ENCODE assay signal across 15 cellular contexts in genomic region chr2:182066439-182067061, GRCh38.
A peak's percentile ranks its signal among the peaks of the same experiment; 100 is the strongest.
DNase-seq lines count a peak whose midpoint lies in the region; ATAC-seq, FAIRE-seq and TF ChIP-seq lines count a peak whose summit lies in the region.
"Had no signal": no experiment of that assay in that cellular context is flagged by ENCODE, and none has a peak within 500 bp of the region (broad histone marks: within the 10 kb centered on the region; RNA-seq: fewer than 3 reads in every experiment).

No MANE protein-coding gene starts in this region.

- DNase-seq in EH (ENCODE audit: low read depth) (peak; percentile 93), NCI-H226 (peak; percentile 85), endothelial cell of umbilical vein (ENCODE audit: low read depth, low spot score) (peak; percentile 91), osteocyte (ENCODE audit: extremely low spot score, unreplicated experiment) (no peak), SHP77 (lab: John Stamatoyannopoulos, UW) (no peak), G401 (ENCODE audit: low spot score) (no peak), NCI-H446 (lab: John Stamatoyannopoulos, UW) (no peak)
- DNase-seq: activated T-cell treated with anti-CD3 and anti-CD28 coated beads, Interleukin-2, amount 50 U/mL, for 1 hour; cerebellar nuclear complex; heart left ventricle; NCI-H2081; RPMI8226; thyroid gland had no signal

- in situ Hi-C loops in G401 (cut with HindIII; ENCODE audit: low sequenced_read_pairs) = no loop called here

- dilution Hi-C loops in endothelial cell of umbilical vein (cut with MboI; ENCODE audit: extremely low pct_ligation_motif_present, low sequenced_read_pairs) = no loop called here

- H3K36me3 Mint-ChIP-seq in osteocyte (ENCODE audit: unreplicated experiment) = no peaks in the 10 kb centered on the region

- H3K4me3 ChIP-seq in endothelial cell of umbilical vein (replicated peaks in 1 of 3; ENCODE audit: insufficient read depth in 1 of 3, low read depth in 1 of 3, low read length in 3 of 3) = no peak overlapping the region
- H3K4me3 ChIP-seq: heart left ventricle, thyroid gland had no signal

- peaks cover 25% of the 10 kb centered on the region for H3K4me1 ChIP-seq in endothelial cell of umbilical vein (ENCODE audit: control insufficient read depth, extremely low read depth, insufficient read depth, low read length)
- H3K4me1 ChIP-seq: thyroid gland had no signal

- peak; percentile 82 for FAIRE-seq in endothelial cell of umbilical vein (lab: Jason Lieb, UNC)
- FAIRE-seq: GM18507 had no signal

- TF ChIP-seq POLR2A in endothelial cell of umbilical vein (IDR thresholded peaks at IDR 0.05; ENCODE audit: low read depth, low read length) = no peak

- peak overlapping the region; percentile 54 for H3K27ac Mint-ChIP-seq in osteocyte (ENCODE audit: unreplicated experiment)

- H3K27ac ChIP-seq in endothelial cell of umbilical vein (ENCODE audit: insufficient read depth, low read depth, low read length) = no peak overlapping the region
- H3K27ac ChIP-seq: thyroid gland had no signal

- H3K4me3 Mint-ChIP-seq in osteocyte (ENCODE audit: unreplicated experiment) = no peak overlapping the region

- no peaks in the 10 kb centered on the region for H3K9me3 ChIP-seq in endothelial cell of umbilical vein (replicated peaks; ENCODE audit: control insufficient read depth, insufficient read depth, low read length)
- H3K9me3 ChIP-seq: heart left ventricle, thyroid gland had no signal

- H3K27me3 ChIP-seq in endothelial cell of umbilical vein (ENCODE audit: control insufficient read depth in 2 of 2, insufficient read depth in 2 of 2, low read length in 2 of 2) = no peaks in the 10 kb centered on the region
- H3K27me3 ChIP-seq: heart left ventricle, thyroid gland had no signal

- no peaks in the 10 kb centered on the region for H3K27me3 Mint-ChIP-seq in osteocyte (ENCODE audit: unreplicated experiment)

- H3K9ac ChIP-seq in endothelial cell of umbilical vein (replicated peaks; ENCODE audit: extremely low read depth, insufficient read depth, low read length) = no peak overlapping the region

- POLR2A ChIA-PET in endothelial cell of umbilical vein (lab: Charles Lee) = no interaction called here

- intact Hi-C loops in endothelial cell of umbilical vein (cut with micrococcal nuclease) = loop anchor here (2.0 kb wide), 2 partner anchors 112 to 256 kb away; no protein-coding TSS in a partner anchor

- no peaks in the 10 kb centered on the region for H4K20me1 ChIP-seq in endothelial cell of umbilical vein (replicated peaks; ENCODE audit: control insufficient read depth, extremely low read depth, insufficient read depth, low read length)

- H3K4me2 ChIP-seq in endothelial cell of umbilical vein (ENCODE audit: insufficient read depth, low read length) = peak overlapping the region; percentile 45

- CTCF ChIA-PET in endothelial cell of umbilical vein (lab: Charles Lee) = interaction anchor here (0.7 to 3.7 kb wide), 6 partner anchors 9 to 351 kb away, joined by 3 to 11 read pairs (median 4); no protein-coding TSS in a partner anchor

- no peaks in the 10 kb centered on the region for H3K9me3 Mint-ChIP-seq in osteocyte (ENCODE audit: unreplicated experiment)

- no peaks in the 10 kb centered on the region for H3K9me1 ChIP-seq in endothelial cell of umbilical vein (replicated peaks; ENCODE audit: control insufficient read depth, extremely low read depth, insufficient read depth, low read length)

- ATAC-seq in GM18858 (IDR thresholded peaks at IDR 0.05; ENCODE audit: unreplicated experiment) = no peak

- BruUV-seq in endothelial cell of umbilical vein (replicated peaks; lab: Mats Ljungman, UMichigan) = no TSS peak

- H3K79me2 ChIP-seq in endothelial cell of umbilical vein (ENCODE audit: control insufficient read depth, insufficient read depth, low read length) = no peaks in the 10 kb centered on the region

- H3K4me1 Mint-ChIP-seq in osteocyte (ENCODE audit: unreplicated experiment) = peaks cover 21% of the 10 kb centered on the region

- H3K36me3 ChIP-seq in endothelial cell of umbilical vein (ENCODE audit: control insufficient read depth in 2 of 2, extremely low read depth in 1 of 2, insufficient read depth in 2 of 2, low read length in 2 of 2) = no peaks in the 10 kb centered on the region
- H3K36me3 ChIP-seq: heart left ventricle, thyroid gland had no signal

- no peak overlapping the region for H2AFZ ChIP-seq in endothelial cell of umbilical vein (ENCODE audit: low read depth, low read length)

- TF ChIP-seq CTCF in endothelial cell of umbilical vein (IDR thresholded peaks at IDR 0.05; ENCODE audit: extremely low read depth in 1 of 2, insufficient read depth in 1 of 2, low read depth in 1 of 2, low read length in 2 of 2) = no peak
- no peak for TF ChIP-seq CTCF in osteocyte (IDR thresholded peaks at IDR 0.05)

TF ChIP-seq in endothelial cell of umbilical vein, 7 proteins besides CTCF, POLR2A, EP300 and RAD21:
- TF ChIP-seq MAX (IDR thresholded peaks at IDR 0.05; ENCODE audit: insufficient read depth, insufficient read length) (no peak), GATA2 (IDR thresholded peaks at IDR 0.05; ENCODE audit: insufficient read depth, insufficient read length, low read depth, low read length) (peak; percentile 8), JUN (IDR thresholded peaks at IDR 0.05; ENCODE audit: borderline replicate concordance, insufficient read depth, insufficient read length, low read depth) (peak; percentile 89), EZH2 (IDR thresholded peaks at IDR 0.05; ENCODE audit: borderline replicate concordance, low read depth, low read length, severe bottlenecking) (no peak), POLR2AphosphoS5 (IDR thresholded peaks at IDR 0.05; ENCODE audit: insufficient read depth, low read depth, low read length) (peak; percentile 63), FOS (IDR thresholded peaks at IDR 0.05; ENCODE audit: borderline replicate concordance, insufficient read depth, low read length) (peak; percentile 98), MYC (IDR thresholded peaks at IDR 0.05; ENCODE audit: low read depth, low read length) (no peak)
TF ChIP-seq in endothelial cell of umbilical vein: peak in this region for 4.

Comparison
In these comparisons a context has a peak if more than half of its experiments do, and no peak if none do; other contexts are left out.
1. DNase-seq: peak in EH (single experiment), NCI-H226 (single experiment) and endothelial cell of umbilical vein (single experiment); none in osteocyte (single experiment), SHP77 (0 of 2), G401 (single experiment) and NCI-H446 (0 of 2).